23 cellular contexts compared by ENCODE assay signal in the genomic region with DNA sequence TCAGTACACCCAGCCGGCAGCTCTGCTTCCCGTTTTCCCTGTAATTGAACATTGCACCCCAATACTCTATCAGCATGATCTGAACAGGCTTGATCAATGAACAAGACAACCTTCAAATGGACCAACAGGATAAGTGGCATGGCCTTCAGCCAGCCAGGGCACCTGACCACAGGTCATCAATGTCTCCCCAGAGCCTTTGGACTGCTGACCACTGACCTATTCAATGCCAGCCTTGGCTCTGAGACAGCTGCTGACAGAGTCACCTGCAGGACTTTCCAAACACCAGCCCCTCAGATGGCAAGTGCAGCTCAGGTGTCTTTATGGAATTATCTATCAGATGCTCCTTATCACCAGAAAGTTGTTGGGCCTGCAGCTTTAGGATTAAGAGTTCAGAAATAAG.
DNase-seq lines count a peak whose midpoint lies in the region; ATAC-seq, FAIRE-seq and TF ChIP-seq lines count a peak whose summit lies in the region.
"Had no signal": no experiment of that assay in that cellular context is flagged by ENCODE, and none has a peak within 500 bp of the region (broad histone marks: within the 10 kb centered on the region; RNA-seq: fewer than 3 reads in every experiment).

No MANE protein-coding gene starts in this region.

- no peaks in the 10 kb centered on the region for H4K20me1 ChIP-seq in HepG2 (ENCODE audit: insufficient read depth, low read length)
- H4K20me1 ChIP-seq: BLaER1 treated with 17β-estradiol and CSF1 and Interleukin-3, amounts not matched to agents 10 nM and 100 nM had no signal

- H3K4me1 Mint-ChIP-seq in endodermal cell = peaks cover 7% of the 10 kb centered on the region

- no peak for TF ChIP-seq POLR2A in right lobe of liver (IDR thresholded peaks at IDR 0.05)
- TF ChIP-seq POLR2A in HepG2 (IDR thresholded peaks at IDR 0.05; ENCODE audit: insufficient read depth in 1 of 2, low read depth in 2 of 2, low read length in 2 of 2) = no peak

- no peak overlapping the region for H3K27ac ChIP-seq in right lobe of liver
- no peak overlapping the region for H3K27ac ChIP-seq in HepG2 (ENCODE audit: extremely low read length, insufficient read depth, low read length)
- H3K27ac ChIP-seq in endodermal cell (ENCODE audit: low read depth, low read length) = no peak overlapping the region
- H3K27ac ChIP-seq in aorta (ENCODE audit: low read depth in 1 of 2, low read length in 2 of 2) = no peak overlapping the region
- H3K27ac ChIP-seq: 22Rv1; A549; BLaER1 treated with 17β-estradiol and CSF1 and Interleukin-3, amounts not matched to agents 10 nM and 100 nM; C4-2B had no signal

- no peak overlapping the region for H3K4me3 ChIP-seq in right lobe of liver
- H3K4me3 ChIP-seq in HepG2 (replicated peaks in 1 of 3; ENCODE audit: insufficient read depth in 1 of 3, low read depth in 2 of 3, low read length in 3 of 3) = no peak overlapping the region
- H3K4me3 ChIP-seq in endodermal cell (ENCODE audit: low read length) = no peak overlapping the region
- no peak overlapping the region for H3K4me3 ChIP-seq in aorta (ENCODE audit: low read length in 2 of 2)
- H3K4me3 ChIP-seq: A549; BLaER1 treated with 17β-estradiol and CSF1 and Interleukin-3, amounts not matched to agents 10 nM and 100 nM had no signal

- H3K36me3 ChIP-seq in right lobe of liver = no peaks in the 10 kb centered on the region
- no peaks in the 10 kb centered on the region for H3K36me3 ChIP-seq in HepG2 (replicated peaks in 1 of 2; ENCODE audit: control insufficient read depth in 1 of 2, insufficient read depth in 2 of 2, low read length in 2 of 2)
- H3K36me3 ChIP-seq in endodermal cell (ENCODE audit: control insufficient read depth, insufficient read depth, low read length) = no peaks in the 10 kb centered on the region
- no peaks in the 10 kb centered on the region for H3K36me3 ChIP-seq in aorta (ENCODE audit: control insufficient read depth in 1 of 2, insufficient read depth in 2 of 2, low read length in 1 of 2)
- H3K36me3 ChIP-seq: BLaER1 treated with 17β-estradiol and CSF1 and Interleukin-3, amounts not matched to agents 10 nM and 100 nM had no signal

- in situ Hi-C loops in HepG2 (cut with HindIII; ENCODE audit: extremely low pct_ligation_motif_present, low pct_unique_long_range_greater_than_20kb) = loop anchor here (10.0 kb wide), 1 partner anchor 59 kb away; no protein-coding TSS in a partner anchor

- peaks cover 23% of the 10 kb centered on the region for H3K9me3 Mint-ChIP-seq in endodermal cell
- H3K9me3 Mint-ChIP-seq: CD4-positive, alpha-beta T cell had no signal

- no peaks in the 10 kb centered on the region for H3K79me2 ChIP-seq in HepG2 (ENCODE audit: insufficient read depth, low read length)

- CTCF ChIA-PET in HepG2 (lab: Yijun Ruan, JAX; ENCODE audit: low intra/inter-chr PET ratio, low total read pairs) = no interaction called here

- no peak overlapping the region for H3K9ac ChIP-seq in HepG2 (ENCODE audit: insufficient read depth, low read depth, low read length)
- no peak overlapping the region for H3K9ac ChIP-seq in endodermal cell (ENCODE audit: extremely low read depth, low read length, poor library complexity, severe bottlenecking)
- H3K9ac ChIP-seq: BLaER1 treated with 17β-estradiol and CSF1 and Interleukin-3, amounts not matched to agents 10 nM and 100 nM had no signal

- no peak for TF ChIP-seq RAD21 in HepG2 (CRISPR knock-in tag; IDR thresholded peaks at IDR 0.05)

- no CpG with 5 or more reads among the region's 2 CpGs for WGBS in right lobe of liver (ENCODE audit: insufficient coverage, low coverage, low lambda C conversion rate, missing lambda C conversion rate)
- no CpG with 5 or more reads among the region's 2 CpGs for WGBS in HepG2 (ENCODE audit: low lambda C conversion rate)
- 98% methylated on average over 2 of the region's 2 CpGs; no CpG with 5 or more reads in 1 of the 2 experiments for WGBS in endodermal cell (ENCODE audit: insufficient coverage in 1 of 2, insufficient read length in 1 of 2), 2 experiments
- WGBS in aorta, 2 donors = 88 to 95% methylated on average over 2 of the region's 2 CpGs

- H3K4me3 Mint-ChIP-seq in endodermal cell = no peak overlapping the region
- H3K4me3 Mint-ChIP-seq: B cell; CD4-positive, alpha-beta T cell; CD8-positive, alpha-beta T cell had no signal

- no peaks in the 10 kb centered on the region for H3K4me1 ChIP-seq in right lobe of liver
- H3K4me1 ChIP-seq in HepG2 (ENCODE audit: insufficient read depth, low read length) = no peaks in the 10 kb centered on the region
- H3K4me1 ChIP-seq in endodermal cell (ENCODE audit: control insufficient read depth, insufficient read depth, low read length) = no peaks in the 10 kb centered on the region
- H3K4me1 ChIP-seq in aorta (ENCODE audit: control insufficient read depth in 1 of 2, insufficient read depth in 2 of 2, low read length in 2 of 2) = no peaks in the 10 kb centered on the region
- H3K4me1 ChIP-seq: A549, Caco-2 had no signal

- H3K27me3 ChIP-seq in right lobe of liver (no peaks in the 10 kb centered on the region), HepG2 (ENCODE audit: control insufficient read depth in 1 of 2, insufficient read depth in 2 of 2, low read length in 2 of 2) (peaks cover 0 to 1% of the 10 kb centered on the region in 2 experiments; a peak in 1 of 5 replicates), endodermal cell (ENCODE audit: control insufficient read depth, insufficient read depth, low read length, poor library complexity, severe bottlenecking) (no peaks in the 10 kb centered on the region), aorta (ENCODE audit: control insufficient read depth in 1 of 2, insufficient read depth in 2 of 2, low read length in 1 of 2) (peaks cover 0 to 1% of the 10 kb centered on the region in 2 donors)
- H3K27me3 ChIP-seq: BLaER1 treated with 17β-estradiol and CSF1 and Interleukin-3, amounts not matched to agents 10 nM and 100 nM had no signal

- intact Hi-C loops in right lobe of liver (cut with DNase I) = no loop called here
- intact Hi-C loops in HepG2 (cut with micrococcal nuclease; ENCODE audit: unreplicated experiment) = no loop called here
- intact Hi-C loops in aorta (cut with DNase I) = no loop called here

- H3K36me3 Mint-ChIP-seq in endodermal cell (ENCODE audit: low read depth) = no peaks in the 10 kb centered on the region
- H3K36me3 Mint-ChIP-seq: CD8-positive, alpha-beta T cell had no signal

- no peak overlapping the region for H3K4me2 ChIP-seq in HepG2 (ENCODE audit: low read depth, low read length)
- H3K4me2 ChIP-seq: A549; BLaER1 treated with 17β-estradiol and CSF1 and Interleukin-3, amounts not matched to agents 10 nM and 100 nM had no signal

- TF ChIP-seq EP300 in HepG2 (IDR thresholded peaks at IDR 0.05; ENCODE audit: low read depth in 2 of 2, low read length in 2 of 2) (no peak), HepG2 (CRISPR knock-in tag; IDR thresholded peaks at IDR 0.05; ENCODE audit: borderline replicate concordance) (no peak)

- peaks cover 21% of the 10 kb centered on the region for H3K27me3 Mint-ChIP-seq in endodermal cell (ENCODE audit: insufficient read depth)

- no TSS peak for BruUV-seq in HepG2 (replicated peaks; lab: Mats Ljungman, UMichigan)

- no peak for TF ChIP-seq CTCF in right lobe of liver (IDR thresholded peaks at IDR 0.05)
- no peak for TF ChIP-seq CTCF in HepG2 (CRISPR knock-in tag; IDR thresholded peaks at IDR 0.05)
- TF ChIP-seq CTCF in endodermal cell (conservative IDR thresholded peaks at IDR 0.05) = no peak

- FAIRE-seq in HepG2 (lab: Jason Lieb, UNC) (no peak), RCC 7860 (lab: Jason Lieb, UNC) (no peak)
- FAIRE-seq: A549, D721Med, G401.6, GM12891, GM19239 had no signal

- no peak overlapping the region for H2AFZ ChIP-seq in HepG2 (ENCODE audit: low read length)

- no peak overlapping the region for H3K27ac Mint-ChIP-seq in endodermal cell
- H3K27ac Mint-ChIP-seq: B cell; CD4-positive, alpha-beta T cell; CD8-positive, alpha-beta T cell had no signal

- POLR2A ChIA-PET in HepG2 (lab: Yijun Ruan, JAX) = no interaction called here

- H3K9me3 ChIP-seq in right lobe of liver (no peaks in the 10 kb centered on the region), HepG2 (ENCODE audit: low read length) (no peaks in the 10 kb centered on the region), endodermal cell (ENCODE audit: control insufficient read depth, low read length) (peaks cover 15% of the 10 kb centered on the region), aorta (ENCODE audit: control insufficient read depth, low read length) (peaks cover 15% of the 10 kb centered on the region)
- H3K9me3 ChIP-seq: A549 had no signal

- ATAC-seq in right lobe of liver = peak in 3 of 4 donors; percentile 22 to 74 (median 73)
- no peak for ATAC-seq in HepG2
- peak; percentile 49 for ATAC-seq in left lobe of liver
- no peak for ATAC-seq in HG02642 (IDR thresholded peaks at IDR 0.05; ENCODE audit: poor library complexity, unreplicated experiment)
- no peak for ATAC-seq in aorta (ENCODE audit: low FRiP score)
- ATAC-seq: A549; CD8-positive, alpha-beta T cell had no signal

- peak in 1 of 3 donors; percentile 35 for DNase-seq in right lobe of liver
- no peak for DNase-seq in HepG2 (ENCODE audit: low spot score)
- DNase-seq in endodermal cell = peak; percentile 24
- no peak for DNase-seq in left lobe of liver (ENCODE audit: low spot score)
- no peak for DNase-seq in RCC 7860 (ENCODE audit: low spot score)
- DNase-seq in aorta = no peak
- DNase-seq: AML-193; Caco-2; Calu3; CD4-positive, alpha-beta T cell; CD8-positive, alpha-beta T cell; DMS79 treated with DMSO at 0.1 percent for 48 hours; GF-D8 had no signal

TF ChIP-seq in HepG2, 621 proteins besides CTCF, POLR2A, EP300 and RAD21 (continues in another document):
- TF ChIP-seq TBP (CRISPR knock-in tag; IDR thresholded peaks at IDR 0.05) = no peak
- no peak for TF ChIP-seq ARNT (IDR thresholded peaks at IDR 0.05)
- no peak for TF ChIP-seq RFXANK (CRISPR knock-in tag; IDR thresholded peaks at IDR 0.05)
- TF ChIP-seq SP4 (CRISPR knock-in tag; IDR thresholded peaks at IDR 0.05) = no peak
- no peak for TF ChIP-seq FOXC1 (CRISPR knock-in tag; IDR thresholded peaks at IDR 0.05; ENCODE audit: borderline replicate concordance)
- no peak for TF ChIP-seq NAIF1 (CRISPR knock-in tag; IDR thresholded peaks at IDR 0.05; ENCODE audit: borderline replicate concordance)
- TF ChIP-seq, protein P1, sequence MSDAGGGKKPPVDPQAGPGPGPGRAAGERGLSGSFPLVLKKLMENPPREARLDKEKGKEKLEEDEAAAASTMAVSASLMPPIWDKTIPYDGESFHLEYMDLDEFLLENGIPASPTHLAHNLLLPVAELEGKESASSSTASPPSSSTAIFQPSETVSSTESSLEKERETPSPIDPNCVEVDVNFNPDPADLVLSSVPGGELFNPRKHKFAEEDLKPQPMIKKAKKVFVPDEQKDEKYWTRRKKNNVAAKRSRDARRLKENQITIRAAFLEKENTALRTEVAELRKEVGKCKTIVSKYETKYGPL (CRISPR knock-in tag; IDR thresholded peaks at IDR 0.05) = no peak
- no peak for TF ChIP-seq PAF1 (CRISPR knock-in tag; IDR thresholded peaks at IDR 0.05)
- no peak for TF ChIP-seq RFX3 (CRISPR knock-in tag; IDR thresholded peaks at IDR 0.05)
- TF ChIP-seq FOXJ3 (CRISPR knock-in tag; IDR thresholded peaks at IDR 0.05; ENCODE audit: borderline replicate concordance) = no peak

Comparison
In these comparisons a context has a peak if more than half of its experiments do, and no peak if none do; other contexts are left out.
1. ATAC-seq: peak in right lobe of liver (3 of 4) and left lobe of liver (single experiment); none in HepG2 (single experiment), HG02642 (single experiment) and aorta (single experiment).